ENCODE assay signal across 1 cellular context in the genomic region with DNA sequence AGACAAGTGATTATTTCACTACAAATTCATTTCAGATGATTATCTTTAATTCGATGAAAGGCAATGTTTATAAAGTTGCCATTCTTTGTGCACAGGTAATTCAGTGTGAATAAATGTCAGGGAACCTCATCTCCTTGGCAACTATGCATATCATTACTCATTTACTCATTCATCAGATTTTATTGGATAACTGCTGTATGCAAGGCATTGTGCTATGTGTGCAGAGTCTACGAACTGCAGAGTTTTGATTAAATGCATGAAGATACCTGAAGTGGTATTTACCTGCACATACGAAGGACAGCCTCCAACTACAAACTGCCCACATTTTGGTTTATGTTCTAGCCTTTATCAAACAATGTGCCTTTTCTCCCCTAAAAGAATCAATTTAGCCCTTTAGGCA.
TF ChIP-seq lines count a peak whose summit lies in the region.

No MANE protein-coding gene starts in this region.

TF ChIP-seq in H1, 55 proteins besides CTCF, POLR2A, EP300 and RAD21:
- TF ChIP-seq CTBP2 (IDR thresholded peaks at IDR 0.05; ENCODE audit: borderline replicate concordance, insufficient read depth, insufficient read length, low read length) (no peak), KDM5A (IDR thresholded peaks at IDR 0.05; ENCODE audit: low read length) (no peak), NANOG (IDR thresholded peaks at IDR 0.05; ENCODE audit: insufficient read depth, low read depth, low read length, poor library complexity, severe bottlenecking) (no peak), ZNF274 (IDR thresholded peaks at IDR 0.05; ENCODE audit: borderline replicate concordance, extremely low read depth, low read length) (no peak), BCL11A (IDR thresholded peaks at IDR 0.05; ENCODE audit: low read depth in 2 of 2, low read length in 2 of 2) (no peak), GTF2F1 (IDR thresholded peaks at IDR 0.05; ENCODE audit: borderline replicate concordance, low read depth, low read length) (no peak), RFX5 (IDR thresholded peaks at IDR 0.05; ENCODE audit: borderline replicate concordance, low read depth, low read length) (no peak), SP4 (IDR thresholded peaks at IDR 0.05; ENCODE audit: low read length) (no peak), SIX5 (IDR thresholded peaks at IDR 0.05; ENCODE audit: low read depth, low read length) (no peak), BRCA1 (IDR thresholded peaks at IDR 0.05; ENCODE audit: low read depth, low read length) (no peak), TAF7 (optimal IDR thresholded peaks at IDR 0.05; ENCODE audit: borderline replicate concordance, low read depth, low read length) (no peak), MAFK (IDR thresholded peaks at IDR 0.05; ENCODE audit: low read depth, low read length) (no peak), HDAC2 (IDR thresholded peaks at IDR 0.05; ENCODE audit: borderline replicate concordance in 1 of 2, low read depth in 2 of 2, low read length in 2 of 2) (no peak), KDM1A (IDR thresholded peaks at IDR 0.05; ENCODE audit: borderline replicate concordance, low read length) (no peak), NRF1 (IDR thresholded peaks at IDR 0.05; ENCODE audit: low read depth, low read length) (no peak)
